In genomic region chr15:72231066-72231846, GRCh38 we compare ENCODE assay signal across 8 cellular contexts. TPM values are rescaled to one million over a fixed set of nuclear protein-coding genes. Genes with fewer than 3 reads are reported as not detected.
A peak's percentile ranks its signal among the peaks of the same experiment; 100 is the strongest.
DNase-seq lines count a peak whose midpoint lies in the region; ATAC-seq, FAIRE-seq and TF ChIP-seq lines count a peak whose summit lies in the region.

PKM (minus strand) TSS chr15:72231190; CDS start chr15:72219097, 12,093 bp downstream.

- no peaks in the 10 kb centered on the region for H3K9me3 ChIP-seq in HepG2 (ENCODE audit: low read length)

- peak within 1 kb of the TSS; percentile 95 for H3K4me2 ChIP-seq in HepG2 (ENCODE audit: low read depth, low read length)

- POLR2A ChIA-PET in HepG2 (lab: Yijun Ruan, JAX): interaction anchor here (1.0 to 3.1 kb wide), 7 partner anchors 10 to 455 kb away, joined by 3 to 33 read pairs (median 5); partner anchors contain the start of genes BBS4, GRAMD2A and HIGD2B

- peaks cover 51% of the 10 kb centered on the region for H3K79me2 ChIP-seq in HepG2 (ENCODE audit: insufficient read depth, low read length)

- intact Hi-C loops in HepG2 (cut with micrococcal nuclease; ENCODE audit: unreplicated experiment): loop anchor here (1.0 to 2.0 kb wide), 3 partner anchors 32 to 121 kb away; no protein-coding TSS in a partner anchor

- peaks cover 60% of the 10 kb centered on the region for H3K4me1 ChIP-seq in HepG2 (ENCODE audit: insufficient read depth, low read length)

- FAIRE-seq in HepG2 (lab: Jason Lieb, UNC): peak; percentile 46

- CTCF ChIA-PET in HepG2 (lab: Yijun Ruan, JAX; ENCODE audit: low intra/inter-chr PET ratio, low total read pairs): no interaction called here

- ATAC-seq in GM19395 (IDR thresholded peaks at IDR 0.05; ENCODE audit: unreplicated experiment) (peak; percentile 41), HG03571 (IDR thresholded peaks at IDR 0.05; ENCODE audit: unreplicated experiment) (peak; percentile 33), HepG2 (peak; percentile 79)

- BruUV-seq in HepG2 (replicated peaks; lab: Mats Ljungman, UMichigan): no TSS peak

- peak; percentile 21; the same call in 1 of the 2 replicates for TF ChIP-seq CTCF in HepG2 (CRISPR knock-in tag; IDR thresholded peaks at IDR 0.05)

- TF ChIP-seq RAD21 in HepG2 (CRISPR knock-in tag; IDR thresholded peaks at IDR 0.05): peak; percentile 30; the same call in 1 of the 2 replicates

- no peaks in the 10 kb centered on the region; a peak in 1 of 5 replicates for H3K27me3 ChIP-seq in HepG2 (ENCODE audit: control insufficient read depth in 1 of 2, insufficient read depth in 2 of 2, low read length in 2 of 2)

- H4K20me1 ChIP-seq in HepG2 (ENCODE audit: insufficient read depth, low read length): peaks cover 27% of the 10 kb centered on the region

- in situ Hi-C loops in HepG2 (cut with HindIII; ENCODE audit: extremely low pct_ligation_motif_present, low pct_unique_long_range_greater_than_20kb): no loop called here

- H3K4me3 ChIP-seq in HepG2 (replicated peaks in 1 of 3; ENCODE audit: insufficient read depth in 1 of 3, low read depth in 2 of 3, low read length in 3 of 3): peak within 1 kb of the TSS; percentile 81 to 99 (median 96)

- peak within 1 kb of the TSS; percentile 77 for H3K27ac ChIP-seq in HepG2 (ENCODE audit: extremely low read length, insufficient read depth, low read length)

- DNase-seq in C1 segment of cervical spinal cord (lab: John Stamatoyannopoulos, UW): peak; percentile 53 to 94 (median 85)
- DNase-seq in NCI-H82 (lab: John Stamatoyannopoulos, UW): peak; percentile 99
- DNase-seq in activated CD4-positive, alpha-beta T cell treated with anti-CD3 and anti-CD28 coated beads, Interleukin-2, amount 50 U/mL, for 48 hours: peak; percentile 98 to 99
- DNase-seq in dermis blood vessel endothelial cell: peak; percentile 95
- peak; percentile 93 for DNase-seq in HepG2 (ENCODE audit: low spot score)
- DNase-seq in stimulated activated CD4-positive, alpha-beta T cell treated with anti-CD3 and anti-CD28 coated beads, Interleukin-2, amount 100 ng/mL, for 48 hours: peak; percentile 98

- H3K9ac ChIP-seq in HepG2 (ENCODE audit: insufficient read depth, low read depth, low read length): peak within 1 kb of the TSS; percentile 94

- H2AFZ ChIP-seq in HepG2 (ENCODE audit: low read length): no peak within 1 kb of the TSS

- 0% methylated on average over 11 of the region's 70 CpGs for WGBS in HepG2 (ENCODE audit: low lambda C conversion rate)

- TF ChIP-seq EP300 in HepG2 (IDR thresholded peaks at IDR 0.05; ENCODE audit: low read depth in 2 of 2, low read length in 2 of 2) (0 out of 4 replicates have a peak, but pooled peaks of 1 of the 2 experiments have one; percentile 18), HepG2 (CRISPR knock-in tag; IDR thresholded peaks at IDR 0.05; ENCODE audit: borderline replicate concordance) (no peak; the same call in 1 of the 2 replicates)

- no peaks in the 10 kb centered on the region; a peak in 1 of 5 replicates for H3K36me3 ChIP-seq in HepG2 (replicated peaks in 1 of 2; ENCODE audit: control insufficient read depth in 1 of 2, insufficient read depth in 2 of 2, low read length in 2 of 2)

- TF ChIP-seq POLR2A in HepG2 (IDR thresholded peaks at IDR 0.05; ENCODE audit: insufficient read depth in 1 of 2, low read depth in 2 of 2, low read length in 2 of 2): peak; percentile 97 to 99

TF ChIP-seq in HepG2, 621 proteins besides CTCF, POLR2A, EP300 and RAD21 (continues in another document):
- TF ChIP-seq ZNF775 (CRISPR knock-in tag; IDR thresholded peaks at IDR 0.05; ENCODE audit: borderline replicate concordance) (peak; percentile 89; the same call in 1 of the 2 replicates), ZNF792 (CRISPR knock-in tag; IDR thresholded peaks at IDR 0.05) (peak; percentile 87), PCBP2 (optimal IDR thresholded peaks at IDR 0.05; ENCODE audit: low read depth, low read length, poor library complexity, severe bottlenecking) (no peak), SIX1 (CRISPR knock-in tag; IDR thresholded peaks at IDR 0.05; ENCODE audit: borderline replicate concordance) (0 out of 2 replicates have a peak, but pooled peaks have one; percentile 33), ZNF772 (CRISPR knock-in tag; IDR thresholded peaks at IDR 0.05) (peak; percentile 80; the same call in 1 of the 2 replicates), NR0B2 (CRISPR knock-in tag; IDR thresholded peaks at IDR 0.05) (peak; percentile 64; the same call in 1 of the 2 replicates), ZNF253 (CRISPR knock-in tag; IDR thresholded peaks at IDR 0.05; ENCODE audit: borderline replicate concordance) (no peak), ZMYM4 (CRISPR knock-in tag; IDR thresholded peaks at IDR 0.05) (peak; percentile 81), ZSCAN9 (CRISPR knock-in tag; IDR thresholded peaks at IDR 0.05; ENCODE audit: borderline replicate concordance) (0 out of 2 replicates have a peak, but pooled peaks have one; percentile 66), RBAK (CRISPR knock-in tag; IDR thresholded peaks at IDR 0.05) (no peak), ZNF589 (CRISPR knock-in tag; conservative IDR thresholded peaks at IDR 0.05) (peak; percentile 38; the same call in 1 of the 2 replicates)
- TF ChIP-seq, protein P1, sequence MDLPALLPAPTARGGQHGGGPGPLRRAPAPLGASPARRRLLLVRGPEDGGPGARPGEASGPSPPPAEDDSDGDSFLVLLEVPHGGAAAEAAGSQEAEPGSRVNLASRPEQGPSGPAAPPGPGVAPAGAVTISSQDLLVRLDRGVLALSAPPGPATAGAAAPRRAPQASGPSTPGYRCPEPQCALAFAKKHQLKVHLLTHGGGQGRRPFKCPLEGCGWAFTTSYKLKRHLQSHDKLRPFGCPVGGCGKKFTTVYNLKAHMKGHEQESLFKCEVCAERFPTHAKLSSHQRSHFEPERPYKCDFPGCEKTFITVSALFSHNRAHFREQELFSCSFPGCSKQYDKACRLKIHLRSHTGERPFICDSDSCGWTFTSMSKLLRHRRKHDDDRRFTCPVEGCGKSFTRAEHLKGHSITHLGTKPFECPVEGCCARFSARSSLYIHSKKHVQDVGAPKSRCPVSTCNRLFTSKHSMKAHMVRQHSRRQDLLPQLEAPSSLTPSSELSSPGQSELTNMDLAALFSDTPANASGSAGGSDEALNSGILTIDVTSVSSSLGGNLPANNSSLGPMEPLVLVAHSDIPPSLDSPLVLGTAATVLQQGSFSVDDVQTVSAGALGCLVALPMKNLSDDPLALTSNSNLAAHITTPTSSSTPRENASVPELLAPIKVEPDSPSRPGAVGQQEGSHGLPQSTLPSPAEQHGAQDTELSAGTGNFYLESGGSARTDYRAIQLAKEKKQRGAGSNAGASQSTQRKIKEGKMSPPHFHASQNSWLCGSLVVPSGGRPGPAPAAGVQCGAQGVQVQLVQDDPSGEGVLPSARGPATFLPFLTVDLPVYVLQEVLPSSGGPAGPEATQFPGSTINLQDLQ (CRISPR knock-in tag; IDR thresholded peaks at IDR 0.05): peak; percentile 76; the same call in 1 of the 2 replicates
- TF ChIP-seq, protein P2, sequence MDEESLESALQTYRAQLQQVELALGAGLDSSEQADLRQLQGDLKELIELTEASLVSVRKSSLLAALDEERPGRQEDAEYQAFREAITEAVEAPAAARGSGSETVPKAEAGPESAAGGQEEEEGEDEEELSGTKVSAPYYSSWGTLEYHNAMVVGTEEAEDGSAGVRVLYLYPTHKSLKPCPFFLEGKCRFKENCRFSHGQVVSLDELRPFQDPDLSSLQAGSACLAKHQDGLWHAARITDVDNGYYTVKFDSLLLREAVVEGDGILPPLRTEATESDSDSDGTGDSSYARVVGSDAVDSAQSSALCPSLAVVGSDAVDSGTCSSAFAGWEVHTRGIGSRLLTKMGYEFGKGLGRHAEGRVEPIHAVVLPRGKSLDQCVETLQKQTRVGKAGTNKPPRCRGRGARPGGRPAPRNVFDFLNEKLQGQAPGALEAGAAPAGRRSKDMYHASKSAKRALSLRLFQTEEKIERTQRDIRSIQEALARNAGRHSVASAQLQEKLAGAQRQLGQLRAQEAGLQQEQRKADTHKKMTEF (CRISPR knock-in tag; IDR thresholded peaks at IDR 0.05): peak; percentile 94

RNA-seq across cellular contexts. Expression of gene PKM, which starts in this region (rescaled TPM):
- 714 and 1,526 TPM in 2 replicates for total RNA-seq in dermis blood vessel endothelial cell
- total RNA-seq in HepG2 (2016; rRNA removed; fragmentation: Illumina TruSeq; extraction: Trizol): 488 and 574 TPM in 2 replicates
- total RNA-seq in HepG2 (2016; cell fraction: cytosol; rRNA removed; fragmentation: Illumina TruSeq; extraction: Trizol; ENCODE audit: low read depth): 56.7 and 63.3 TPM in 2 replicates
- 500 and 538 TPM in 2 replicates for total RNA-seq in HepG2 (2016; cell fraction: insoluble cytoplasmic fraction; rRNA removed; fragmentation: Illumina TruSeq; extraction: Trizol)
- 102 TPM in 2 replicates for total RNA-seq in HepG2 (2016; cell fraction: membrane; rRNA removed; fragmentation: Illumina TruSeq; extraction: Trizol)
- 265 and 278 TPM in 2 replicates for total RNA-seq in HepG2 (2016; cell fraction: nucleus; rRNA removed; fragmentation: Illumina TruSeq; extraction: Trizol)
- polyA plus RNA-seq in HepG2 (2011; rRNA removed): 766 and 780 TPM in 2 replicates
- polyA plus RNA-seq in HepG2 (2011; cell fraction: cytosol; rRNA removed): 619 and 801 TPM in 2 replicates
- 586 and 619 TPM in 2 replicates for polyA plus RNA-seq in HepG2 (2011; cell fraction: nucleus; rRNA removed)
- polyA plus RNA-seq in HepG2 (2012): 811 and 958 TPM in 2 replicates
- 52.1 and 54.7 TPM in 2 replicates for polyA plus RNA-seq in HepG2 (2016; cell fraction: cytosol; fragmentation: Illumina TruSeq; extraction: Trizol; ENCODE audit: low read depth)
- 373 and 468 TPM in 2 replicates for polyA plus RNA-seq in HepG2 (2016; cell fraction: insoluble cytoplasmic fraction; fragmentation: Illumina TruSeq; extraction: Trizol; ENCODE audit: low read depth)
- 77.8 and 83.1 TPM in 2 replicates for polyA plus RNA-seq in HepG2 (2016; cell fraction: membrane; fragmentation: Illumina TruSeq; extraction: Trizol; ENCODE audit: low read depth)
- polyA plus RNA-seq in HepG2 (2016; cell fraction: nucleus; fragmentation: Illumina TruSeq; extraction: Trizol; ENCODE audit: insufficient read depth, low read depth): 330 and 335 TPM in 2 replicates
- 1,889 and 3,533 TPM in 2 replicates for polyA minus RNA-seq in HepG2 (2011; rRNA and poly(A)+ RNA removed; ENCODE audit: low replicate concordance)
- polyA minus RNA-seq in HepG2 (2011; cell fraction: cytosol; rRNA and poly(A)+ RNA removed): 776 TPM in 2 replicates
- polyA minus RNA-seq in HepG2 (2011; cell fraction: nucleus; rRNA and poly(A)+ RNA removed): 532 and 663 TPM in 2 replicates

Comparison
In these comparisons a context has a peak if more than half of its experiments do, and no peak if none do; other contexts are left out.
1. Peak in every context shown above with its lines: DNase-seq, ATAC-seq, H3K4me3 ChIP-seq and H3K27ac ChIP-seq.